ENCODE assay signal across 8 cellular contexts in the genomic region with DNA sequence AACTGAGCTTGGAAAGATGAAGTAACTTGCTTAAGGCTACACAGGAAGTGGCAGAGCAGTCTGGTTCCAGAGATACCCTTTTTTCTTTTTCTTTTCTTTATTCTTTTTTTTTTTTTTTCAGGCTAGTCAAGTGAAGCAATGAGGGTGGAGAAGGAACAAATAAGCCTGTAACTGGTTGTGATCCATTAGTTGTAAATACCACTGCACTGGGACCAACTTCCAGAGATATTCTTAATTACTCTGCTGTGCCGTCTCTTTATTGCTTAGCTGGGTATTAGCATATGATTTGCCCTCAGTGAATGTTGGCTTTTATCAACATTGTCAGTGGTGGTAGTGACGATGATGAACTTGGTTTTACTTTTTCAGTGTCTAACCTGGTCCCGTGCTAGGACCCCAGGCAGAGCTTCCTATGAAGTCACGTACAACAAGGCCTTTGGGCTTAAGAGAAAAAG. TPM values are rescaled to one million over a fixed set of nuclear protein-coding genes. Genes with fewer than 3 reads are reported as not detected.
DNase-seq lines count a peak whose midpoint lies in the region; ATAC-seq, FAIRE-seq and TF ChIP-seq lines count a peak whose summit lies in the region.

No MANE protein-coding gene starts in this region.

- peaks cover 11% of the 10 kb centered on the region for H3K79me2 ChIP-seq in HepG2 (ENCODE audit: insufficient read depth, low read length)

- peaks cover 11% of the 10 kb centered on the region for H3K4me1 ChIP-seq in HepG2 (ENCODE audit: insufficient read depth, low read length)
- H3K4me1 ChIP-seq in thyroid gland: peaks cover 4 to 12% of the 10 kb centered on the region in 2 donors

- H3K4me3 Mint-ChIP-seq in CD4-positive, alpha-beta T cell: peak overlapping the region; percentile 81
- peak overlapping the region; percentile 75 for H3K4me3 Mint-ChIP-seq in activated naive CD8-positive, alpha-beta T cell treated with anti-CD3 and anti-CD28 coated beads, Interleukin-2, amount 50 U/mL, for 24 hours
- H3K4me3 Mint-ChIP-seq in natural killer cell: peak overlapping the region; percentile 76
- no peak overlapping the region for H3K4me3 Mint-ChIP-seq in mesothelial cell of epicardium

- in situ Hi-C loops in HepG2 (cut with HindIII; ENCODE audit: extremely low pct_ligation_motif_present, low pct_unique_long_range_greater_than_20kb): no loop called here

- H3K9ac ChIP-seq in HepG2 (ENCODE audit: insufficient read depth, low read depth, low read length): no peak overlapping the region

- TF ChIP-seq POLR2A in HepG2 (IDR thresholded peaks at IDR 0.05; ENCODE audit: insufficient read depth in 1 of 2, low read depth in 2 of 2, low read length in 2 of 2) (no peak), thyroid gland (IDR thresholded peaks at IDR 0.05) (no peak)

- WGBS in HepG2 (ENCODE audit: low lambda C conversion rate): 99% methylated on average over 4 of the region's 4 CpGs
- WGBS in thyroid gland, 2 donors: 84 to 89% methylated on average over 4 of the region's 4 CpGs

- H4K20me1 ChIP-seq in HepG2 (ENCODE audit: insufficient read depth, low read length): no peaks in the 10 kb centered on the region

- no peak for FAIRE-seq in HepG2 (lab: Jason Lieb, UNC)

- no peak overlapping the region for H2AFZ ChIP-seq in HepG2 (ENCODE audit: low read length)

- peak overlapping the region; percentile 91 for H3K27ac Mint-ChIP-seq in CD4-positive, alpha-beta T cell
- H3K27ac Mint-ChIP-seq in activated naive CD8-positive, alpha-beta T cell treated with anti-CD3 and anti-CD28 coated beads, Interleukin-2, amount 50 U/mL, for 24 hours: peak overlapping the region; percentile 88
- peak overlapping the region; percentile 85 to 94 for H3K27ac Mint-ChIP-seq in natural killer cell
- H3K27ac Mint-ChIP-seq in mesothelial cell of epicardium: no peak overlapping the region

- no peaks in the 10 kb centered on the region for H3K9me3 Mint-ChIP-seq in CD4-positive, alpha-beta T cell
- peaks cover 6% of the 10 kb centered on the region for H3K9me3 Mint-ChIP-seq in activated naive CD8-positive, alpha-beta T cell treated with anti-CD3 and anti-CD28 coated beads, Interleukin-2, amount 50 U/mL, for 24 hours
- H3K9me3 Mint-ChIP-seq in natural killer cell (no peaks in the 10 kb centered on the region), mesothelial cell of epicardium (no peaks in the 10 kb centered on the region)

- TF ChIP-seq RAD21 in HepG2 (CRISPR knock-in tag; IDR thresholded peaks at IDR 0.05): no peak

- POLR2A ChIA-PET in CD4-positive, alpha-beta T cell (lab: Charles Lee): interaction anchor here (0.7 to 3.6 kb wide), 15 partner anchors 15 to 155 kb away, joined by 3 to 59 read pairs (median 3); a partner anchor contains a TSS
- POLR2A ChIA-PET in HepG2 (lab: Yijun Ruan, JAX): no interaction called here

- peak; percentile 59 for ATAC-seq in CD4-positive, alpha-beta T cell (ENCODE audit: poor library complexity)
- ATAC-seq in activated naive CD8-positive, alpha-beta T cell treated with anti-CD3 and anti-CD28 coated beads, Interleukin-2, amount 50 U/mL, for 24 hours: peak; percentile 56
- ATAC-seq in natural killer cell (peak; percentile 36 to 43 (median 41)), HepG2 (no peak)

- no peak for TF ChIP-seq CTCF in CD4-positive, alpha-beta T cell (IDR thresholded peaks at IDR 0.05)
- TF ChIP-seq CTCF in natural killer cell (IDR thresholded peaks at IDR 0.05) (no peak), mesothelial cell of epicardium (IDR thresholded peaks at IDR 0.05; ENCODE audit: unreplicated experiment) (no peak), HepG2 (CRISPR knock-in tag; IDR thresholded peaks at IDR 0.05) (no peak), thyroid gland (IDR thresholded peaks at IDR 0.05) (no peak)

- intact Hi-C loops in CD4-positive, alpha-beta T cell (cut with DNase I, micrococcal nuclease): loop anchor here in 1 of 2 experiments (1.0 to 2.0 kb wide), 2 partner anchors 14 to 27 kb away; no protein-coding TSS in a partner anchor
- intact Hi-C loops in natural killer cell (cut with micrococcal nuclease) (loop anchor here (2.0 kb wide), 2 partner anchors 28 to 78 kb away; no protein-coding TSS in a partner anchor), HepG2 (cut with micrococcal nuclease; ENCODE audit: unreplicated experiment) (no loop called here), thyroid gland (cut with DNase I) (no loop called here)

- H3K36me3 ChIP-seq in HepG2 (replicated peaks in 1 of 2; ENCODE audit: control insufficient read depth in 1 of 2, insufficient read depth in 2 of 2, low read length in 2 of 2) (no peaks in the 10 kb centered on the region), thyroid gland (no peaks in the 10 kb centered on the region)

- peaks cover 94% of the 10 kb centered on the region for H3K4me1 Mint-ChIP-seq in CD4-positive, alpha-beta T cell (ENCODE audit: low read depth)
- peaks cover 84% of the 10 kb centered on the region for H3K4me1 Mint-ChIP-seq in activated naive CD8-positive, alpha-beta T cell treated with anti-CD3 and anti-CD28 coated beads, Interleukin-2, amount 50 U/mL, for 24 hours
- H3K4me1 Mint-ChIP-seq in natural killer cell: peaks cover 63 to 70% of the 10 kb centered on the region in 2 donors
- peaks cover 39% of the 10 kb centered on the region for H3K4me1 Mint-ChIP-seq in mesothelial cell of epicardium

- no peak for TF ChIP-seq EP300 in HepG2 (IDR thresholded peaks at IDR 0.05; ENCODE audit: low read depth in 2 of 2, low read length in 2 of 2)
- no peak for TF ChIP-seq EP300 in HepG2 (CRISPR knock-in tag; IDR thresholded peaks at IDR 0.05; ENCODE audit: borderline replicate concordance)

- peak overlapping the region; percentile 70 for H3K27ac ChIP-seq in CD4-positive, alpha-beta T cell (ENCODE audit: low read depth, low read length)
- no peak overlapping the region for H3K27ac ChIP-seq in HepG2 (ENCODE audit: extremely low read length, insufficient read depth, low read length)
- H3K27ac ChIP-seq in thyroid gland: peak overlapping the region in 1 of 3 donors; percentile 24

- H3K4me2 ChIP-seq in HepG2 (ENCODE audit: low read depth, low read length): no peak overlapping the region

- H3K4me3 ChIP-seq in HepG2 (replicated peaks in 1 of 3; ENCODE audit: insufficient read depth in 1 of 3, low read depth in 2 of 3, low read length in 3 of 3) (no peak overlapping the region), thyroid gland (replicated peaks in 1 of 3) (no peak overlapping the region)

- BruUV-seq in HepG2 (replicated peaks; lab: Mats Ljungman, UMichigan): no TSS peak

- H3K27me3 ChIP-seq in CD4-positive, alpha-beta T cell (ENCODE audit: control insufficient read depth, insufficient read depth, low read length): no peaks in the 10 kb centered on the region
- H3K27me3 ChIP-seq in HepG2 (ENCODE audit: control insufficient read depth in 1 of 2, insufficient read depth in 2 of 2, low read length in 2 of 2) (no peaks in the 10 kb centered on the region), thyroid gland (no peaks in the 10 kb centered on the region)

- peaks cover 28% of the 10 kb centered on the region for H3K36me3 Mint-ChIP-seq in CD4-positive, alpha-beta T cell (ENCODE audit: low read depth)
- H3K36me3 Mint-ChIP-seq in activated naive CD8-positive, alpha-beta T cell treated with anti-CD3 and anti-CD28 coated beads, Interleukin-2, amount 50 U/mL, for 24 hours (ENCODE audit: low read depth): peaks cover 6% of the 10 kb centered on the region
- H3K36me3 Mint-ChIP-seq in natural killer cell (no peaks in the 10 kb centered on the region), mesothelial cell of epicardium (peaks cover 4% of the 10 kb centered on the region)

- CTCF ChIA-PET in CD4-positive, alpha-beta T cell (lab: Charles Lee): interaction anchor here (0.6 to 1.9 kb wide), 5 partner anchors 15 to 203 kb away, joined by 3 to 7 read pairs (median 4); a partner anchor contains a TSS
- CTCF ChIA-PET in HepG2 (lab: Yijun Ruan, JAX; ENCODE audit: low intra/inter-chr PET ratio, low total read pairs): no interaction called here

- no peaks in the 10 kb centered on the region for H3K9me3 ChIP-seq in CD4-positive, alpha-beta T cell (ENCODE audit: control insufficient read depth, low read length)
- H3K9me3 ChIP-seq in HepG2 (ENCODE audit: low read length) (no peaks in the 10 kb centered on the region), thyroid gland (no peaks in the 10 kb centered on the region)

- H3K27me3 Mint-ChIP-seq in CD4-positive, alpha-beta T cell: no peaks in the 10 kb centered on the region
- H3K27me3 Mint-ChIP-seq in activated naive CD8-positive, alpha-beta T cell treated with anti-CD3 and anti-CD28 coated beads, Interleukin-2, amount 50 U/mL, for 24 hours: no peaks in the 10 kb centered on the region
- H3K27me3 Mint-ChIP-seq in natural killer cell (ENCODE audit: low read depth in 2 of 2) (no peaks in the 10 kb centered on the region), mesothelial cell of epicardium (ENCODE audit: low read depth) (no peaks in the 10 kb centered on the region)

- peak in 1 of 10 experiments; percentile 23 for DNase-seq in CD4-positive, alpha-beta T cell
- peak; percentile 12 to 27 for DNase-seq in Kasumi-1 (lab: John Stamatoyannopoulos, UW)
- no peak for DNase-seq in activated naive CD8-positive, alpha-beta T cell treated with anti-CD3 and anti-CD28 coated beads, Interleukin-2, amount 50 U/mL, for 24 hours
- no peak for DNase-seq in natural killer cell
- no peak for DNase-seq in mesothelial cell of epicardium (ENCODE audit: low spot score in 2 of 2, unreplicated experiment in 2 of 2)
- no peak for DNase-seq in HepG2 (ENCODE audit: low spot score)
- no peak for DNase-seq in thyroid gland
- DNase-seq in Ammon's horn (ENCODE audit: low spot score): no peak

RNA-seq across cellular contexts. Expression of a gene that starts 26.7 kb away (rescaled TPM):
- 10 to 100 TPM; 52.0 to 52.7 TPM for total RNA-seq in CD4-positive, alpha-beta T cell
- 100 to 1,000 TPM; 126 to 162 (median 135) TPM for total RNA-seq in natural killer cell
- 35.4 to 37.3 TPM (median 35.6 TPM) in 3 replicates for total RNA-seq in mesothelial cell of epicardium
- total RNA-seq in HepG2 (2016; rRNA removed; fragmentation: Illumina TruSeq; extraction: Trizol): 14.7 and 16.9 TPM in 2 replicates
- total RNA-seq in HepG2 (2016; cell fraction: cytosol; rRNA removed; fragmentation: Illumina TruSeq; extraction: Trizol; ENCODE audit: low read depth): 3.6 and 4.1 TPM in 2 replicates
- 13.0 and 16.4 TPM in 2 replicates for total RNA-seq in HepG2 (2016; cell fraction: insoluble cytoplasmic fraction; rRNA removed; fragmentation: Illumina TruSeq; extraction: Trizol)
- total RNA-seq in HepG2 (2016; cell fraction: membrane; rRNA removed; fragmentation: Illumina TruSeq; extraction: Trizol): 5.2 and 6.3 TPM in 2 replicates
- 30.4 and 33.6 TPM in 2 replicates for total RNA-seq in HepG2 (2016; cell fraction: nucleus; rRNA removed; fragmentation: Illumina TruSeq; extraction: Trizol)
- 6.3 and 8.0 TPM in 2 replicates for polyA plus RNA-seq in HepG2 (2011; rRNA removed)
- 2.5 and 4.3 TPM in 2 replicates for polyA plus RNA-seq in HepG2 (2011; cell fraction: cytosol; rRNA removed)
- polyA plus RNA-seq in HepG2 (2011; cell fraction: nucleus; rRNA removed): 5.2 and 6.1 TPM in 2 replicates
- polyA plus RNA-seq in HepG2 (2012): 4.0 and 4.9 TPM in 2 replicates
- 0.58 and 0.62 TPM in 2 replicates for polyA plus RNA-seq in HepG2 (2016; cell fraction: cytosol; fragmentation: Illumina TruSeq; extraction: Trizol; ENCODE audit: low read depth)
- 4.3 and 4.8 TPM in 2 replicates for polyA plus RNA-seq in HepG2 (2016; cell fraction: insoluble cytoplasmic fraction; fragmentation: Illumina TruSeq; extraction: Trizol; ENCODE audit: low read depth)
- 1.1 and 1.2 TPM in 2 replicates for polyA plus RNA-seq in HepG2 (2016; cell fraction: membrane; fragmentation: Illumina TruSeq; extraction: Trizol; ENCODE audit: low read depth)
- 12.2 and 12.9 TPM in 2 replicates for polyA plus RNA-seq in HepG2 (2016; cell fraction: nucleus; fragmentation: Illumina TruSeq; extraction: Trizol; ENCODE audit: insufficient read depth, low read depth)
- polyA minus RNA-seq in HepG2 (2011; rRNA and poly(A)+ RNA removed; ENCODE audit: low replicate concordance): 16.3 and 19.2 TPM in 2 replicates
- 15.2 and 19.8 TPM in 2 replicates for polyA minus RNA-seq in HepG2 (2011; cell fraction: cytosol; rRNA and poly(A)+ RNA removed)
- 39.9 and 46.0 TPM in 2 replicates for polyA minus RNA-seq in HepG2 (2011; cell fraction: nucleus; rRNA and poly(A)+ RNA removed)
- 10 to 100 TPM; 35.0 to 59.9 (median 45.2) TPM for total RNA-seq in thyroid gland

Comparison
In these comparisons a context has a peak if more than half of its experiments do, and no peak if none do; other contexts are left out.
1. DNase-seq: peak in Kasumi-1 (2 of 2); none in activated naive CD8-positive, alpha-beta T cell treated with anti-CD3 and anti-CD28 coated beads, Interleukin-2, amount 50 U/mL, for 24 hours (single experiment), natural killer cell (single experiment), mesothelial cell of epicardium (0 of 2), HepG2 (single experiment), thyroid gland (0 of 2) and Ammon's horn (single experiment).